Comparison of ENCODE assay signal across 8 cellular contexts in the genomic region with DNA sequence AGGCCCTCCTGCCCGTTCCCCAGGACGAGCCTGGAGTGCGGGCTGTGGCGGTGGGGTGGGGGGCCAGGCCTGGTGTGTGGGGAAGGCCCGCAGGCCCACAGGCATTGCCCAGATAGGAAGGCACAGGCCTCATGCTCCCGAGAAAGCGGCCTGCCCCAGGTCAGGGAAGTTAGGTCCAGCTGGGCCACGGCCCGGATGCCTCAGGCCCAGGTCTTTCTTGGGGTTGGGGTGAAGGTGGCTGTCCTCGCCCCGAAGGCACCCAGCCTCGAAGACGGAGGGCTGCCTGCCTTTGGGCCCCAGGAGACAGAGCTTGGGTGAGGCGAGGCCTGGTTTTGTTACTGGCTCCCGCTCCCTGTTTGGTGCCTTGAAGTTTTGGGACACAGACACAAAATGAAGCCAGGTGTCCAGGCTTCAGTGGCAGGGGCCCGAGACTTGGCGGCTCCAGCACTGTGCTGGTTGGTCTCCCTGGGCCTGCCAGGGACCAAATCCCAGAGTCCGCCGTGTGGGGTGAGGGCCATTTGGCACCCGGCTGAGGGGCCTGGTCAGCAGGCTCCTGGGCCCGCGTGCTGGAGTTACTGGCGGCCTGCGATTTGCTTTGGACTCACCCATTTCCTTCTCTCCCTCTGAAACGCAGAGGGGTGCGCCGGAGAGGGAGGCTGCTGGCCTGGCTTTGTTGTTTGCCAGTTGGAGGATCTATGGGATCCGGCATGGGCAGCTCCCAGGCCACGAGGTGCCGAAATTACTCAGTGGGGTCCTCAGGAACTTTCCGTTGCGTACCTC. TPM values are rescaled to one million over a fixed set of nuclear protein-coding genes. Genes with fewer than 3 reads are reported as not detected.
DNase-seq lines count a peak whose midpoint lies in the region; ATAC-seq and TF ChIP-seq lines count a peak whose summit lies in the region.

No MANE protein-coding gene starts in this region.

- H3K27ac ChIP-seq in ACC112 (ENCODE audit: low read depth, low read length) (peak overlapping the region; percentile 56), HUES64 (ENCODE audit: low read depth, low read length) (no peak overlapping the region), iPS-20b (ENCODE audit: low read length) (no peak overlapping the region)

- H3K79me2 ChIP-seq in ACC112 (ENCODE audit: control insufficient read depth, insufficient read depth, low read length, unreplicated experiment) = peaks cover 61% of the 10 kb centered on the region

- DNase-seq in astrocyte of the cerebellum (ENCODE audit: low read depth) (no peak), NCI-H2196 treated with DMSO at 0.1 percent for 48 hours (lab: John Stamatoyannopoulos, UW; ENCODE audit: unreplicated experiment) (no peak)
- DNase-seq in stimulated activated CD8-positive, alpha-beta memory T cell treated with anti-CD3 and anti-CD28 coated beads, Interleukin-4, amount 100 ng/mL, for 48 hours = peak; percentile 44

- 14% methylated on average over 32 of the region's 32 CpGs for WGBS in HUES64

- H3K9ac ChIP-seq in HUES64 (ENCODE audit: low read depth, low read length) (peak overlapping the region; percentile 78), iPS-20b (ENCODE audit: low read depth, low read length) (peak overlapping the region; percentile 80)

- TF ChIP-seq CTCF in astrocyte of the cerebellum (IDR thresholded peaks at IDR 0.05; ENCODE audit: low read depth, low read length, missing control alignments) = no peak

- ATAC-seq in GM19463 (IDR thresholded peaks at IDR 0.05; ENCODE audit: unreplicated experiment) (no peak), GM21723 (IDR thresholded peaks at IDR 0.05; ENCODE audit: unreplicated experiment) (no peak)

- no peaks in the 10 kb centered on the region for H3K27me3 ChIP-seq in ACC112 (ENCODE audit: insufficient read depth, low read length)
- no peaks in the 10 kb centered on the region for H3K27me3 ChIP-seq in HUES64 (ENCODE audit: insufficient read depth, low read length)
- peaks cover 8% of the 10 kb centered on the region; the same call in 1 of the 2 replicates for H3K27me3 ChIP-seq in iPS-20b (ENCODE audit: insufficient read depth, low read length)

- peaks cover 23% of the 10 kb centered on the region for H3K4me1 ChIP-seq in ACC112 (ENCODE audit: control insufficient read depth, insufficient read depth, low read length, unreplicated experiment)
- peaks cover 11% of the 10 kb centered on the region; the same call in 1 of the 2 replicates for H3K4me1 ChIP-seq in HUES64 (ENCODE audit: insufficient read depth, low read length)
- H3K4me1 ChIP-seq in iPS-20b (ENCODE audit: insufficient read depth, low read length) = peaks cover 9% of the 10 kb centered on the region; the same call in 1 of the 2 replicates

- H2AFZ ChIP-seq in ACC112 (ENCODE audit: low read length, unreplicated experiment) = no peak overlapping the region

- peak overlapping the region; percentile 93 for H3K4me3 ChIP-seq in ACC112 (ENCODE audit: low read depth, low read length)
- peak overlapping the region; percentile 80 for H3K4me3 ChIP-seq in HUES64 (ENCODE audit: low read length)
- H3K4me3 ChIP-seq in astrocyte of the cerebellum (ENCODE audit: low read depth, low read length) = peak overlapping the region; percentile 88
- peak overlapping the region; percentile 87 for H3K4me3 ChIP-seq in iPS-20b (ENCODE audit: low read length)

- in situ Hi-C loops in astrocyte of the cerebellum (cut with HindIII; ENCODE audit: low sequenced_read_pairs) = no loop called here

- H3K9me3 ChIP-seq in HUES64 (ENCODE audit: insufficient read depth, low read depth, low read length) = no peaks in the 10 kb centered on the region
- H3K9me3 ChIP-seq in iPS-20b (ENCODE audit: insufficient read depth, low read depth, low read length) = no peaks in the 10 kb centered on the region

- H3K36me3 ChIP-seq in ACC112 (ENCODE audit: insufficient read depth, low read length) (no peaks in the 10 kb centered on the region), HUES64 (ENCODE audit: insufficient read depth, low read length) (no peaks in the 10 kb centered on the region), iPS-20b (ENCODE audit: insufficient read depth, low read depth, low read length) (no peaks in the 10 kb centered on the region)

RNA-seq across cellular contexts. Expression of a gene that starts 2.0 kb away (rescaled TPM):
- polyA plus RNA-seq in HUES64 (2013, experiment 1 of 2) = 33.1 TPM
- 32.7 TPM for polyA plus RNA-seq in HUES64 (2013, experiment 2 of 2)

RNA-seq across cellular contexts. Expression of a gene that starts 35.5 kb away (rescaled TPM):
- 76.8 TPM for polyA plus RNA-seq in HUES64 (2013, experiment 1 of 2)
- 80.1 TPM for polyA plus RNA-seq in HUES64 (2013, experiment 2 of 2)
